Comparison of ENCODE assay signal across 19 cellular contexts in the genomic region with DNA sequence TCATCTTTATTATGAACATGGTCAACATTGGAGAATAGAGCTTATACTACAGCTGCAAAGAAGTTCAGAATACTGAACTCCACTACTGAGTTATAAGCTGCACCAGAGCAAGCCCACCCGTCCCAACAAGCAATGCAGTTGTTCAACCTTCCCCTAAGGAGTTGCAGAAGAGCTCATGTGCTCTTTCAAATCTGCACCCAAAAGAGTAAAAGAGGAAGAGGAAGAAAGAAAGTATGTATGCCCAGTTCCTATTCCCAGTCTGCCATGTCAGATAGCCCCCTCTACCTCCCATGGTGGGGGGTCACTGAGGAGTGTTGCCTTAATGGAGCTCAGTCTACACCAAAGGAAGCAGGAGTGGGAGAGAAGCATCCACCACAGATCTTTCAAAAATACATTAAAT. TPM values are rescaled to one million over a fixed set of nuclear protein-coding genes. Genes with fewer than 3 reads are reported as not detected.
DNase-seq lines count a peak whose midpoint lies in the region; ATAC-seq, FAIRE-seq and TF ChIP-seq lines count a peak whose summit lies in the region.
"Had no signal": no experiment of that assay in that cellular context is flagged by ENCODE, and none has a peak within 500 bp of the region (broad histone marks: within the 10 kb centered on the region; RNA-seq: fewer than 3 reads in every experiment).

No MANE protein-coding gene starts in this region.

- intact Hi-C loops in GM12878 (cut with micrococcal nuclease; ENCODE audit: unreplicated experiment) = loop anchor here (1.0 kb wide), 3 partner anchors 28 to 289 kb away; no protein-coding TSS in a partner anchor

- H3K4me2 ChIP-seq in BLaER1 (no peak overlapping the region), GM12878 (ENCODE audit: control insufficient read depth, insufficient read depth) (no peak overlapping the region)

- no peak for TF ChIP-seq RAD21 in GM12878 (IDR thresholded peaks at IDR 0.05; ENCODE audit: insufficient read depth, low read depth, low read length)

- no peak for TF ChIP-seq POLR2A in GM12878 (IDR thresholded peaks at IDR 0.05; ENCODE audit: low read depth, low read length)

- SMC1A ChIA-PET in GM12878 (lab: Charles Lee; ENCODE audit: uncharacterized antibody, unreplicated experiment) = interaction anchor here (0.7 to 12.1 kb wide), 12 partner anchors 8 to 450 kb away, joined by 3 to 128 read pairs (median 4); partner anchors contain the start of gene DDX20

- WGBS in GM12878 (ENCODE audit: insufficient coverage, insufficient replicate concordance, low lambda C conversion rate, missing lambda C conversion rate) = 0% methylated on average over 1 of the region's 1 CpG

- TF ChIP-seq CTCF in GM12878 (IDR thresholded peaks at IDR 0.05 in 2 of 3, conservative IDR thresholded peaks at IDR 0.05 in 1 of 3; ENCODE audit: control insufficient read depth in 2 of 3, extremely low read depth in 1 of 3, insufficient read depth in 1 of 3, low read depth in 3 of 3, low read length in 3 of 3) = no peak

- H3K4me3 ChIP-seq in BLaER1 (no peak overlapping the region), GM12878 (no peak overlapping the region)

- no peaks in the 10 kb centered on the region for H3K79me2 ChIP-seq in GM12878 (ENCODE audit: control insufficient read depth, insufficient read depth, low read length)

- BruUV-seq in GM12878 (replicated peaks; lab: Mats Ljungman, UMichigan) = no TSS peak

- H3K27ac ChIP-seq in BLaER1 = no peak overlapping the region
- H3K27ac ChIP-seq in GM12878 (ENCODE audit: control insufficient read depth, insufficient read depth) = no peak overlapping the region

- no peak for TF ChIP-seq EP300 in GM12878 (IDR thresholded peaks at IDR 0.05; ENCODE audit: borderline replicate concordance in 1 of 2, control insufficient read depth in 1 of 2, low read depth in 2 of 2, low read length in 2 of 2)

- peak overlapping the region; percentile 5; the same call in 1 of the 2 replicates for H3K9ac ChIP-seq in BLaER1
- H3K9ac ChIP-seq in GM12878 (ENCODE audit: control insufficient read depth, insufficient read depth, low read length) = no peak overlapping the region

- H3K27me3 ChIP-seq in BLaER1 (no peaks in the 10 kb centered on the region), GM12878 (replicated peaks in 1 of 2; ENCODE audit: control insufficient read depth in 2 of 2, insufficient read depth in 2 of 2, low read length in 1 of 2) (no peaks in the 10 kb centered on the region)

- FAIRE-seq in GM12878 (lab: Jason Lieb, UNC) = no peak
- FAIRE-seq: GM19239, HTR-8/SVneo had no signal

- H4K20me1 ChIP-seq in BLaER1 = no peaks in the 10 kb centered on the region
- H4K20me1 ChIP-seq in GM12878 (ENCODE audit: control insufficient read depth, insufficient read depth) = no peaks in the 10 kb centered on the region

- no peak for ATAC-seq in GM12878
- ATAC-seq in GM18511 (IDR thresholded peaks at IDR 0.05; ENCODE audit: unreplicated experiment) = no peak

- H3K4me1 ChIP-seq in BLaER1 (peaks cover 33% of the 10 kb centered on the region), GM12878 (ENCODE audit: control insufficient read depth, insufficient read depth, low read length) (peaks cover 25% of the 10 kb centered on the region)

- H3K36me3 ChIP-seq in BLaER1 (no peaks in the 10 kb centered on the region), GM12878 (ENCODE audit: control insufficient read depth in 2 of 2, insufficient read depth in 2 of 2, low read length in 1 of 2) (no peaks in the 10 kb centered on the region)

- no peak overlapping the region for H2AFZ ChIP-seq in GM12878 (ENCODE audit: control insufficient read depth, low read depth, low read length)

- H3K9me3 ChIP-seq in BLaER1 (no peaks in the 10 kb centered on the region), GM12878 (replicated peaks; ENCODE audit: control insufficient read depth, insufficient read depth, low read length) (no peaks in the 10 kb centered on the region)

- RAD21 ChIA-PET in GM12878 (lab: Charles Lee; ENCODE audit: unreplicated experiment) = interaction anchor here (0.9 to 3.9 kb wide), 12 partner anchors 17 to 293 kb away, joined by 3 to 29 read pairs (median 4); partner anchors contain the start of genes DDX20 and WDR77

- POLR2A ChIA-PET in GM12878 (lab: Charles Lee) = interaction anchor here (0.9 to 1.3 kb wide), 3 partner anchors 11 to 275 kb away, joined by 3 read pairs; partner anchors contain the start of gene DDX20

- CTCF ChIA-PET in GM12878 (lab: Yijun Ruan, JAX) = interaction anchor here (0.6 to 8.7 kb wide), 17 partner anchors 12 to 290 kb away, joined by 3 to 119 read pairs (median 9); no protein-coding TSS in a partner anchor

- DNase-seq in CD1c-positive myeloid dendritic cell (ENCODE audit: extremely low spot score) (peak; percentile 56), MV-4-11 (lab: John Stamatoyannopoulos, UW) (peak; percentile 68), GM12878 (ENCODE audit: low read depth, low spot score) (no peak), anterior cingulate cortex (lab: John Stamatoyannopoulos, UW) (no peak), NCI-H146 (lab: John Stamatoyannopoulos, UW) (no peak)
- DNase-seq in stimulated activated naive CD4-positive, alpha-beta T cell treated with Interleukin-2 at 50 U/mL for 16 hours (lab: John Stamatoyannopoulos, UW) = no peak
- DNase-seq: HCEC 1CT, NCI-H1092, NCI-H446, T-helper 1 cell, T1000 had no signal

- in situ Hi-C loops in GM12878 (cut with MboI) = loop anchor here (5.0 to 25.0 kb wide), 2 partner anchors 267 to 882 kb away; no protein-coding TSS in a partner anchor

RNA-seq across cellular contexts. Expression of gene C1orf162, which starts 6.9 kb away (rescaled TPM):
- 7.2 and 7.6 TPM in 2 replicates for total RNA-seq in GM12878 (2013; cell fraction: nucleolus; rRNA removed)
- total RNA-seq in GM12878 (2014; rRNA removed) = 3.0 and 3.2 TPM in 2 replicates
- 4.7 and 5.7 TPM in 2 replicates for total RNA-seq in GM12878 (2014; rRNA removed; fragmentation: Illumina TruSeq; extraction: Trizol)
- 3.9 and 4.0 TPM in 2 replicates for total RNA-seq in GM12878 (2021)
- polyA plus RNA-seq in GM12878 (2011; ENCODE audit: low read depth) = 2.1 TPM
- 2.4 TPM in 2 replicates for polyA plus RNA-seq in GM12878 (2011; rRNA removed)
- 0.90 and 1.2 TPM in 2 replicates for polyA plus RNA-seq in GM12878 (2011; cell fraction: cytosol; rRNA removed)
- polyA plus RNA-seq in GM12878 (2011; cell fraction: nucleus; rRNA removed) = 5.7 and 7.8 TPM in 2 replicates
- 0.81 and 1.0 TPM in 2 replicates for polyA plus RNA-seq in GM12878 (2012)
- polyA plus RNA-seq in GM12878 (2014; fragmentation: Illumina TruSeq; extraction: Trizol) = 8.8 and 11.3 TPM in 2 replicates
- polyA plus RNA-seq in GM12878 (2014; fragmentation: Nextera tagmentation; extraction: Ambion mirVana) = 10 to 100 TPM in 1 of 2 experiments, 1 to 10 TPM in 1; 8.1 to 11.1 TPM
- polyA plus RNA-seq in GM12878 (2014; rRNA removed) = 4.5 and 4.6 TPM in 2 replicates
- 1 to 10 TPM; 3.3 to 3.4 TPM for polyA plus RNA-seq in GM12878 (2016; fragmentation: Nextera tagmentation; extraction: Ambion mirVana)
- polyA minus RNA-seq in GM12878 (2011; rRNA and poly(A)+ RNA removed) = 0.26 and 1.0 TPM in 2 replicates
- 0.52 TPM in 1 of 2 replicates, not detected in the other for polyA minus RNA-seq in GM12878 (2011; cell fraction: cytosol; rRNA and poly(A)+ RNA removed)
- polyA minus RNA-seq in GM12878 (2011; cell fraction: nucleus; rRNA and poly(A)+ RNA removed) = 1.1 and 1.7 TPM in 2 replicates

RNA-seq across cellular contexts. Expression of gene ADORA3, which starts 22.8 kb away (rescaled TPM):
- total RNA-seq in GM12878 (2013; cell fraction: nucleolus; rRNA removed) = not detected in 2 replicates
- 0.17 and 0.27 TPM in 2 replicates for total RNA-seq in GM12878 (2014; rRNA removed)
- total RNA-seq in GM12878 (2014; rRNA removed; fragmentation: Illumina TruSeq; extraction: Trizol) = 0.18 and 0.32 TPM in 2 replicates
- total RNA-seq in GM12878 (2021) = 0.18 TPM in 1 of 2 replicates, not detected in the other
- 0.16 TPM for polyA plus RNA-seq in GM12878 (2011; ENCODE audit: low read depth)
- 0.20 and 0.88 TPM in 2 replicates for polyA plus RNA-seq in GM12878 (2011; rRNA removed)
- 0.08 and 0.19 TPM in 2 replicates for polyA plus RNA-seq in GM12878 (2011; cell fraction: cytosol; rRNA removed)
- polyA plus RNA-seq in GM12878 (2011; cell fraction: nucleus; rRNA removed) = 0.21 and 0.67 TPM in 2 replicates
- polyA plus RNA-seq in GM12878 (2012) = 0.06 and 0.15 TPM in 2 replicates
- polyA plus RNA-seq in GM12878 (2014; fragmentation: Illumina TruSeq; extraction: Trizol) = 0.29 TPM in 1 of 2 replicates, not detected in the other
- under 1 TPM in 1 of 2 experiments, not detected in 1; 0.18 TPM for polyA plus RNA-seq in GM12878 (2014; fragmentation: Nextera tagmentation; extraction: Ambion mirVana)
- polyA plus RNA-seq in GM12878 (2014; rRNA removed) = 0.06 and 0.22 TPM in 2 replicates
- polyA plus RNA-seq in GM12878 (2016; fragmentation: Nextera tagmentation; extraction: Ambion mirVana) = under 1 TPM in 1 of 2 experiments, not detected in 1; 0.14 TPM
- polyA minus RNA-seq in GM12878 (2011; rRNA and poly(A)+ RNA removed) = not detected in 2 replicates
- not detected in 2 replicates for polyA minus RNA-seq in GM12878 (2011; cell fraction: cytosol; rRNA and poly(A)+ RNA removed)
- polyA minus RNA-seq in GM12878 (2011; cell fraction: nucleus; rRNA and poly(A)+ RNA removed) = 0.24 and 0.29 TPM in 2 replicates
- total RNA-seq: Daoy had no signal
- polyA plus RNA-seq: AG04450, BJ had no signal

RNA-seq across cellular contexts. Expression of gene TMIGD3, which starts 22.8 kb away (rescaled TPM):
- 0.35 TPM in 1 of 2 replicates, not detected in the other for total RNA-seq in GM12878 (2013; cell fraction: nucleolus; rRNA removed)
- total RNA-seq in GM12878 (2014; rRNA removed) (0.17 TPM in 1 of 2 replicates, not detected in the other), GM12878 (2014; rRNA removed; fragmentation: Illumina TruSeq; extraction: Trizol) (not detected in 2 replicates), GM12878 (2021) (0.13 TPM in 1 of 2 replicates, not detected in the other)
- polyA plus RNA-seq in GM12878 (2011; ENCODE audit: low read depth) = not detected
- polyA plus RNA-seq in GM12878 (2011; rRNA removed) (not detected in 2 replicates), GM12878 (2014; fragmentation: Illumina TruSeq; extraction: Trizol) (not detected in 2 replicates), GM12878 (2014; fragmentation: Nextera tagmentation; extraction: Ambion mirVana) (not detected), GM12878 (2014; rRNA removed) (0.11 TPM in 1 of 2 replicates, not detected in the other), GM12878 (2016; fragmentation: Nextera tagmentation; extraction: Ambion mirVana) (not detected)
- 0.07 TPM in 1 of 2 replicates, not detected in the other for polyA plus RNA-seq in GM12878 (2011; cell fraction: cytosol; rRNA removed)
- polyA plus RNA-seq in GM12878 (2011; cell fraction: nucleus; rRNA removed) = 0.10 and 0.13 TPM in 2 replicates
- not detected in 2 replicates for polyA plus RNA-seq in GM12878 (2012)
- 0.15 TPM in 1 of 2 replicates, not detected in the other for polyA minus RNA-seq in GM12878 (2011; rRNA and poly(A)+ RNA removed)
- not detected in 2 replicates for polyA minus RNA-seq in GM12878 (2011; cell fraction: cytosol; rRNA and poly(A)+ RNA removed)
- not detected in 2 replicates for polyA minus RNA-seq in GM12878 (2011; cell fraction: nucleus; rRNA and poly(A)+ RNA removed)
- total RNA-seq: Daoy had no signal
- polyA plus RNA-seq: AG04450, BJ, IgD-negative memory B cell had no signal

RNA-seq across cellular contexts. Expression of gene ATP5PB, which starts 31.4 kb away (rescaled TPM):
- total RNA-seq in GM12878 (2013; cell fraction: nucleolus; rRNA removed) = 42.7 and 50.3 TPM in 2 replicates
- total RNA-seq in GM12878 (2014; rRNA removed) (475 and 625 TPM in 2 replicates), GM12878 (2014; rRNA removed; fragmentation: Illumina TruSeq; extraction: Trizol) (578 and 594 TPM in 2 replicates), GM12878 (2021) (380 and 389 TPM in 2 replicates)
- 268 TPM for polyA plus RNA-seq in GM12878 (2011; ENCODE audit: low read depth)
- polyA plus RNA-seq in GM12878 (2011; rRNA removed) (728 and 857 TPM in 2 replicates), GM12878 (2014; fragmentation: Illumina TruSeq; extraction: Trizol) (627 and 753 TPM in 2 replicates), GM12878 (2014; fragmentation: Nextera tagmentation; extraction: Ambion mirVana) (1,000 to 10,000 TPM; 1,250 to 1,760 TPM), GM12878 (2014; rRNA removed) (503 and 598 TPM in 2 replicates), GM12878 (2016; fragmentation: Nextera tagmentation; extraction: Ambion mirVana) (100 to 1,000 TPM; 859 to 866 TPM)
- 362 and 444 TPM in 2 replicates for polyA plus RNA-seq in GM12878 (2011; cell fraction: cytosol; rRNA removed)
- 185 and 197 TPM in 2 replicates for polyA plus RNA-seq in GM12878 (2011; cell fraction: nucleus; rRNA removed)
- polyA plus RNA-seq in GM12878 (2012) = 315 and 389 TPM in 2 replicates
- polyA minus RNA-seq in GM12878 (2011; rRNA and poly(A)+ RNA removed) = 180 and 268 TPM in 2 replicates
- polyA minus RNA-seq in GM12878 (2011; cell fraction: cytosol; rRNA and poly(A)+ RNA removed) = 93.7 and 121 TPM in 2 replicates
- polyA minus RNA-seq in GM12878 (2011; cell fraction: nucleus; rRNA and poly(A)+ RNA removed) = 12.6 and 16.7 TPM in 2 replicates

RNA-seq across cellular contexts. Expression of gene WDR77, which starts 31.6 kb away (rescaled TPM):
- total RNA-seq in GM12878 (2013; cell fraction: nucleolus; rRNA removed) = 19.3 and 27.3 TPM in 2 replicates
- total RNA-seq in GM12878 (2014; rRNA removed) (75.3 and 79.8 TPM in 2 replicates), GM12878 (2014; rRNA removed; fragmentation: Illumina TruSeq; extraction: Trizol) (38.6 and 40.2 TPM in 2 replicates), GM12878 (2021) (57.5 and 61.5 TPM in 2 replicates)
- 27.3 TPM for polyA plus RNA-seq in GM12878 (2011; ENCODE audit: low read depth)
- polyA plus RNA-seq in GM12878 (2011; rRNA removed) (60.0 and 113 TPM in 2 replicates), GM12878 (2014; fragmentation: Illumina TruSeq; extraction: Trizol) (69.9 and 72.1 TPM in 2 replicates), GM12878 (2014; fragmentation: Nextera tagmentation; extraction: Ambion mirVana) (10 to 100 TPM; 12.7 to 34.1 TPM), GM12878 (2014; rRNA removed) (56.8 and 64.3 TPM in 2 replicates), GM12878 (2016; fragmentation: Nextera tagmentation; extraction: Ambion mirVana) (100 to 1,000 TPM; 153 to 167 TPM)
- polyA plus RNA-seq in GM12878 (2011; cell fraction: cytosol; rRNA removed) = 122 and 132 TPM in 2 replicates
- polyA plus RNA-seq in GM12878 (2011; cell fraction: nucleus; rRNA removed) = 155 and 168 TPM in 2 replicates
- 22.4 and 28.9 TPM in 2 replicates for polyA plus RNA-seq in GM12878 (2012)
- polyA minus RNA-seq in GM12878 (2011; rRNA and poly(A)+ RNA removed) = 114 and 143 TPM in 2 replicates
- 22.1 and 30.8 TPM in 2 replicates for polyA minus RNA-seq in GM12878 (2011; cell fraction: cytosol; rRNA and poly(A)+ RNA removed)
- polyA minus RNA-seq in GM12878 (2011; cell fraction: nucleus; rRNA and poly(A)+ RNA removed) = 29.0 and 38.2 TPM in 2 replicates

Comparison
In these comparisons a context has a peak if more than half of its experiments do, and no peak if none do; other contexts are left out.
1. DNase-seq: peak in CD1c-positive myeloid dendritic cell (single experiment) and MV-4-11 (single experiment); none in GM12878 (single experiment), anterior cingulate cortex (0 of 58), NCI-H146 (single experiment) and stimulated activated naive CD4-positive, alpha-beta T cell treated with Interleukin-2 at 50 U/mL for 16 hours (single experiment).